ENCODE assay signal across 30 cellular contexts in genomic region chr9:100413839-100414420, GRCh38. TPM values are rescaled to one million over a fixed set of nuclear protein-coding genes. Genes with fewer than 3 reads are reported as not detected.
"Had no signal": no experiment of that assay in that cellular context is flagged by ENCODE, and none has a peak within 500 bp of the region (broad histone marks: within the 10 kb centered on the region; RNA-seq: fewer than 3 reads in every experiment).

No MANE protein-coding gene starts in this region.

- H3K36me3 Mint-ChIP-seq: activated naive CD8-positive, alpha-beta T cell treated with anti-CD3 and anti-CD28 coated beads, Interleukin-2, amount 10 ng/mL, durations not matched to agents 7 days and 5 days had no signal

- H3K4me3 ChIP-seq: ascending aorta, breast epithelium, cardiac muscle cell, colonic mucosa, gastrocnemius medialis, heart left ventricle had no signal

- H3K9me3 Mint-ChIP-seq: activated T-cell treated with anti-CD3 and anti-CD28 coated beads, Interleukin-2, amount 50 U/mL, for 24 hours had no signal

- H3K4me1 ChIP-seq: ascending aorta, breast epithelium, colonic mucosa, foreskin keratinocyte had no signal

- H3K4me3 Mint-ChIP-seq: activated CD4-positive, alpha-beta memory T cell treated with anti-CD3 and anti-CD28 coated beads, Interleukin-2, amount 10 ng/mL, durations not matched to agents 7 days and 5 days; activated CD4-positive, alpha-beta T cell treated with anti-CD3 and anti-CD28 coated beads, Interleukin-2, amount 10 ng/mL, durations not matched to agents 7 days and 5 days; activated naive CD4-positive, alpha-beta T cell treated with anti-CD3 and anti-CD28 coated beads, Interleukin-2, amount 10 ng/mL, durations not matched to agents 7 days and 5 days; activated naive CD8-positive, alpha-beta T cell treated with anti-CD3 and anti-CD28 coated beads, Interleukin-2, amount 10 ng/mL, durations not matched to agents 7 days and 5 days; activated T-cell treated with anti-CD3 and anti-CD28 coated beads, Interleukin-2, amount 50 U/mL, for 24 hours; activated T-cell treated with anti-CD3 and anti-CD28 coated beads, Interleukin-2, amount 50 U/mL, for 72 hours; brain; endodermal cell had no signal

- ATAC-seq: activated naive CD4-positive, alpha-beta T cell treated with anti-CD3 and anti-CD28 coated beads, Interleukin-2, amount 50 U/mL, for 72 hours; activated T-cell treated with anti-CD3 and anti-CD28 coated beads, Interleukin-2, amount 50 U/mL, for 72 hours; esophagus mucosa; foreskin keratinocyte; gastrocnemius medialis; heart left ventricle had no signal

- H3K36me3 ChIP-seq: ascending aorta, breast epithelium, cardiac muscle cell, colonic mucosa, gastrocnemius medialis, heart left ventricle had no signal

- H3K27me3 ChIP-seq: ascending aorta, breast epithelium, cardiac muscle cell, colonic mucosa, foreskin keratinocyte had no signal

- H3K27ac ChIP-seq: ascending aorta, breast epithelium, cardiac muscle cell, colonic mucosa, foreskin keratinocyte, gastrocnemius medialis, heart left ventricle had no signal

- H3K27ac Mint-ChIP-seq: activated CD4-positive, alpha-beta memory T cell treated with anti-CD3 and anti-CD28 coated beads, Interleukin-2, amount 10 ng/mL, durations not matched to agents 7 days and 5 days; activated CD4-positive, alpha-beta T cell treated with anti-CD3 and anti-CD28 coated beads, Interleukin-2, amount 10 ng/mL, durations not matched to agents 7 days and 5 days; activated naive CD4-positive, alpha-beta T cell treated with anti-CD3 and anti-CD28 coated beads, Interleukin-2, amount 10 ng/mL, durations not matched to agents 7 days and 5 days; activated naive CD4-positive, alpha-beta T cell treated with anti-CD3 and anti-CD28 coated beads, Interleukin-2, amount 50 U/mL, for 72 hours; activated naive CD8-positive, alpha-beta T cell treated with anti-CD3 and anti-CD28 coated beads, Interleukin-2, amount 10 ng/mL, durations not matched to agents 7 days and 5 days; activated T-cell treated with anti-CD3 and anti-CD28 coated beads, Interleukin-2, amount 50 U/mL, for 24 hours; activated T-cell treated with anti-CD3 and anti-CD28 coated beads, Interleukin-2, amount 50 U/mL, for 72 hours; endodermal cell had no signal

- H3K9me3 ChIP-seq: ascending aorta, breast epithelium, colonic mucosa, gastrocnemius medialis, heart left ventricle had no signal

- H3K27me3 Mint-ChIP-seq: brain had no signal

- DNase-seq: activated CD4-positive, alpha-beta memory T cell treated with anti-CD3 and anti-CD28 coated beads, Interleukin-2, amount 10 ng/mL, durations not matched to agents 7 days and 5 days; activated CD4-positive, alpha-beta T cell treated with anti-CD3 and anti-CD28 coated beads for 1 hour; activated CD4-positive, alpha-beta T cell treated with anti-CD3 and anti-CD28 coated beads for 4 hours; activated CD4-positive, alpha-beta T cell treated with anti-CD3 and anti-CD28 coated beads, Interleukin-2, amount 10 ng/mL, durations not matched to agents 7 days and 5 days; activated CD4-positive, alpha-beta T cell treated with anti-CD3 and anti-CD28 coated beads, Interleukin-2, amount 50 U/mL, for 4 hours; activated CD8-positive, alpha-beta memory T cell treated with anti-CD3 and anti-CD28 coated beads, Interleukin-2, amount 50 U/mL, for 48 hours; activated gamma-delta T cell; activated naive CD4-positive, alpha-beta T cell; activated naive CD4-positive, alpha-beta T cell treated with anti-CD3 and anti-CD28 coated beads, Interleukin-2, amount 10 ng/mL, durations not matched to agents 7 days and 5 days; activated naive CD8-positive, alpha-beta T cell treated with anti-CD3 and anti-CD28 coated beads, Interleukin-2, amount 10 ng/mL, durations not matched to agents 7 days and 5 days; activated T-cell treated with anti-CD3 and anti-CD28 coated beads for 4 hours; activated T-cell treated with anti-CD3 and anti-CD28 coated beads, Interleukin-2, amount 50 U/mL, for 24 hours; activated T-cell treated with anti-CD3 and anti-CD28 coated beads, Interleukin-2, amount 50 U/mL, for 72 hours; central memory CD4-positive, alpha-beta T cell; cerebellar nuclear complex; colonic mucosa; effector CD8-positive, alpha-beta T cell; endodermal cell; foreskin keratinocyte; gastrocnemius medialis; glutamatergic neuron; heart left ventricle; T-helper 2 cell had no signal

- H3K4me1 Mint-ChIP-seq: endodermal cell had no signal

RNA-seq across cellular contexts. Expression of gene TMEFF1, which starts 59.0 kb away (rescaled TPM):
- total RNA-seq: activated CD4-positive, alpha-beta T cell treated with anti-CD3 and anti-CD28 coated beads, Interleukin-2, amount 10 ng/mL, durations not matched to agents 7 days and 5 days; ascending aorta; esophagus mucosa; gastrocnemius medialis; T-helper 1 cell treated with Interleukin-12 subunit alpha and Interleukin-12 subunit beta and Interleukin-4 antibody, amounts not matched to agents 30 ng/mL and 1 ng/mL, for 36 hours had no signal
